ENCODE assay signal across 1 cellular context in genomic region chr11:110098645-110099044, GRCh38.
TF ChIP-seq lines count a peak whose summit lies in the region.

No MANE protein-coding gene starts in this region.

TF ChIP-seq in HepG2, 621 proteins besides CTCF, POLR2A, EP300 and RAD21 (continued from another document):
- no peak for TF ChIP-seq E2F2 (CRISPR knock-in tag; IDR thresholded peaks at IDR 0.05; ENCODE audit: borderline replicate concordance)
- TF ChIP-seq SALL1 (CRISPR knock-in tag; IDR thresholded peaks at IDR 0.05): no peak
- no peak for TF ChIP-seq ZNF564 (CRISPR knock-in tag; IDR thresholded peaks at IDR 0.05)
- no peak for TF ChIP-seq ATAD3A (CRISPR knock-in tag; IDR thresholded peaks at IDR 0.05)
- no peak for TF ChIP-seq GATA4 (IDR thresholded peaks at IDR 0.05; ENCODE audit: borderline replicate concordance, low read depth)
- TF ChIP-seq ZNF670 (CRISPR knock-in tag; IDR thresholded peaks at IDR 0.05; ENCODE audit: borderline replicate concordance): no peak
- TF ChIP-seq SALL2 (CRISPR knock-in tag; IDR thresholded peaks at IDR 0.05): no peak
- no peak for TF ChIP-seq SKI (IDR thresholded peaks at IDR 0.05; ENCODE audit: partially characterized antibody)
- TF ChIP-seq KLF11 (CRISPR knock-in tag; IDR thresholded peaks at IDR 0.05): no peak
TF ChIP-seq in HepG2: peak in this region for 0.
